Comparison of ENCODE assay signal across 8 cellular contexts in genomic region chr5:80184235-80185023, GRCh38.
A peak's percentile ranks its signal among the peaks of the same experiment; 100 is the strongest.
DNase-seq lines count a peak whose midpoint lies in the region; ATAC-seq and TF ChIP-seq lines count a peak whose summit lies in the region.

No MANE protein-coding gene starts in this region.

- peaks cover 22% of the 10 kb centered on the region for H3K36me3 ChIP-seq in endodermal cell (ENCODE audit: control insufficient read depth, insufficient read depth, low read length)
- H3K36me3 ChIP-seq in stomach, result no peaks in the 10 kb centered on the region

- peaks cover 28% of the 10 kb centered on the region for H3K4me1 ChIP-seq in endodermal cell (ENCODE audit: control insufficient read depth, insufficient read depth, low read length)
- H3K4me1 ChIP-seq in stomach, result peaks cover 49 to 91% (median 72%) of the 10 kb centered on the region in 4 donors

- H3K4me3 Mint-ChIP-seq in activated T-cell treated with anti-CD3 and anti-CD28 coated beads, Interleukin-2, amount 50 U/mL, for 24 hours, result peak overlapping the region; percentile 40
- H3K4me3 Mint-ChIP-seq in endodermal cell, result peak overlapping the region; percentile 18

- no peak for DNase-seq in activated T-cell treated with anti-CD3 and anti-CD28 coated beads, Interleukin-2, amount 50 U/mL, for 24 hours
- no peak for DNase-seq in activated T-cell treated with anti-CD3 and anti-CD28 coated beads for 4 hours
- peak; percentile 9 for DNase-seq in NCI-H460 (ENCODE audit: extremely low read depth, low read depth)
- DNase-seq in endodermal cell, result peak; percentile 91
- peak; percentile 72 for DNase-seq in stomach
- DNase-seq in H4 (ENCODE audit: low spot score), result no peak

- H3K4me1 Mint-ChIP-seq in activated T-cell treated with anti-CD3 and anti-CD28 coated beads, Interleukin-2, amount 50 U/mL, for 24 hours (ENCODE audit: low read depth), result peaks cover 88% of the 10 kb centered on the region
- H3K4me1 Mint-ChIP-seq in endodermal cell, result peaks cover 75% of the 10 kb centered on the region

- H3K36me3 Mint-ChIP-seq in activated T-cell treated with anti-CD3 and anti-CD28 coated beads, Interleukin-2, amount 50 U/mL, for 24 hours (ENCODE audit: low read depth), result peaks cover 16% of the 10 kb centered on the region
- H3K36me3 Mint-ChIP-seq in endodermal cell (ENCODE audit: low read depth), result peaks cover 13% of the 10 kb centered on the region

- ATAC-seq in HG03159 (IDR thresholded peaks at IDR 0.05; ENCODE audit: unreplicated experiment), result no peak
- no peak for ATAC-seq in HG02885 (IDR thresholded peaks at IDR 0.05; ENCODE audit: poor library complexity, unreplicated experiment)

- intact Hi-C loops in stomach (cut with DNase I; ENCODE audit: low total_unique reads), result loop anchor here (10.0 kb wide), 1 partner anchor 70 kb away; the partner anchor contains the start of gene SERINC5

- H3K9me3 Mint-ChIP-seq in activated T-cell treated with anti-CD3 and anti-CD28 coated beads, Interleukin-2, amount 50 U/mL, for 24 hours, result no peaks in the 10 kb centered on the region
- H3K9me3 Mint-ChIP-seq in endodermal cell, result no peaks in the 10 kb centered on the region

- TF ChIP-seq CTCF in endodermal cell (conservative IDR thresholded peaks at IDR 0.05) (no peak), stomach (IDR thresholded peaks at IDR 0.05) (no peak)

- peak overlapping the region; percentile 76 for H3K27ac ChIP-seq in endodermal cell (ENCODE audit: low read depth, low read length)
- peak overlapping the region; percentile 77 to 86 (median 79) for H3K27ac ChIP-seq in stomach

- no peaks in the 10 kb centered on the region for H3K9me3 ChIP-seq in endodermal cell (ENCODE audit: control insufficient read depth, low read length)
- no peaks in the 10 kb centered on the region for H3K9me3 ChIP-seq in stomach

- peak overlapping the region; percentile 78 for H3K4me3 ChIP-seq in endodermal cell (ENCODE audit: low read length)
- H3K4me3 ChIP-seq in stomach, result no peak overlapping the region

- peak overlapping the region; percentile 90 for H3K9ac ChIP-seq in endodermal cell (ENCODE audit: extremely low read depth, low read length, poor library complexity, severe bottlenecking)

- H3K27me3 Mint-ChIP-seq in activated T-cell treated with anti-CD3 and anti-CD28 coated beads, Interleukin-2, amount 50 U/mL, for 24 hours, result no peaks in the 10 kb centered on the region
- no peaks in the 10 kb centered on the region for H3K27me3 Mint-ChIP-seq in endodermal cell (ENCODE audit: insufficient read depth)

- no peak for TF ChIP-seq EP300 in stomach (IDR thresholded peaks at IDR 0.05)

- H3K27me3 ChIP-seq in endodermal cell (ENCODE audit: control insufficient read depth, insufficient read depth, low read length, poor library complexity, severe bottlenecking), result no peaks in the 10 kb centered on the region
- H3K27me3 ChIP-seq in stomach, result no peaks in the 10 kb centered on the region

- H3K27ac Mint-ChIP-seq in activated T-cell treated with anti-CD3 and anti-CD28 coated beads, Interleukin-2, amount 50 U/mL, for 24 hours, result peak overlapping the region; percentile 84
- peak overlapping the region; percentile 96 for H3K27ac Mint-ChIP-seq in endodermal cell

- WGBS in endodermal cell (ENCODE audit: insufficient coverage in 1 of 2, insufficient read length in 1 of 2), 2 experiments, result 23% methylated on average over 5 of the region's 5 CpGs; no CpG with 5 or more reads in 1 of the 2 experiments
- WGBS in stomach, 5 donors, result 30 to 54% (median 34%) methylated on average over 5 of the region's 5 CpGs

- TF ChIP-seq POLR2A in stomach (IDR thresholded peaks at IDR 0.05), result no peak

Comparison
In these comparisons a context has a peak if more than half of its experiments do, and no peak if none do; other contexts are left out.
1. DNase-seq: peak in NCI-H460 (single experiment), endodermal cell (single experiment) and stomach (single experiment); none in activated T-cell treated with anti-CD3 and anti-CD28 coated beads, Interleukin-2, amount 50 U/mL, for 24 hours (single experiment), activated T-cell treated with anti-CD3 and anti-CD28 coated beads for 4 hours (single experiment) and H4 (single experiment).